In genomic region chr10:44703241-44704155, GRCh38 we compare ENCODE assay signal across 16 cellular contexts.
DNase-seq lines count a peak whose midpoint lies in the region; ATAC-seq, FAIRE-seq and TF ChIP-seq lines count a peak whose summit lies in the region.
"Had no signal": no experiment of that assay in that cellular context is flagged by ENCODE, and none has a peak within 500 bp of the region (broad histone marks: within the 10 kb centered on the region; RNA-seq: fewer than 3 reads in every experiment).

No MANE protein-coding gene starts in this region.

- no peak for TF ChIP-seq CTCF in brain microvascular endothelial cell (IDR thresholded peaks at IDR 0.05; ENCODE audit: low read depth, low read length, missing control alignments)

- DNase-seq in HS-5 (ENCODE audit: low read depth) (peak; percentile 58), brain microvascular endothelial cell (peak; percentile 64), iris pigment epithelial cell (ENCODE audit: low read depth) (peak; percentile 80), urothelium cell line (ENCODE audit: low spot score) (peak; percentile 57), globus pallidus (ENCODE audit: low spot score) (no peak), NCI-H1436 treated with DMSO at 0.1 percent for 48 hours (lab: John Stamatoyannopoulos, UW) (no peak)
- DNase-seq: body of pancreas; CD4-positive, alpha-beta T cell; Kasumi-1; NCI-H2029 treated with DMSO at 0.1 percent for 48 hours; NCI-H524 treated with DMSO at 0.1 percent for 48 hours; occipital lobe; stimulated activated naive CD4-positive, alpha-beta T cell had no signal

- peak overlapping the region; percentile 60 for H3K27ac ChIP-seq in brain microvascular endothelial cell
- H3K27ac ChIP-seq: body of pancreas, HL-60, VCaP had no signal

- no peak for ATAC-seq in GM21619 (IDR thresholded peaks at IDR 0.05; ENCODE audit: unreplicated experiment)
- ATAC-seq: body of pancreas had no signal

- H3K4me3 ChIP-seq in brain microvascular endothelial cell (ENCODE audit: low read depth, low read length): no peak overlapping the region
- H3K4me3 ChIP-seq: body of pancreas had no signal

- H3K36me3 ChIP-seq in brain microvascular endothelial cell (replicated peaks): no peaks in the 10 kb centered on the region

- in situ Hi-C loops in brain microvascular endothelial cell (cut with HindIII; ENCODE audit: low pct_ligation_motif_present, low sequenced_read_pairs): no loop called here

- H3K27me3 ChIP-seq in brain microvascular endothelial cell (replicated peaks): no peaks in the 10 kb centered on the region
- H3K27me3 ChIP-seq: body of pancreas had no signal

- no peak for FAIRE-seq in urothelium cell line (lab: Jason Lieb, UNC)

Comparison
In these comparisons a context has a peak if more than half of its experiments do, and no peak if none do; other contexts are left out.
1. DNase-seq: peak in HS-5 (single experiment), brain microvascular endothelial cell (single experiment), iris pigment epithelial cell (single experiment) and urothelium cell line (single experiment); none in globus pallidus (single experiment) and NCI-H1436 treated with DMSO at 0.1 percent for 48 hours (single experiment).